ENCODE assay signal across 14 cellular contexts in genomic region chr15:58462973-58463663, GRCh38. TPM values are rescaled to one million over a fixed set of nuclear protein-coding genes. Genes with fewer than 3 reads are reported as not detected.
DNase-seq lines count a peak whose midpoint lies in the region; ATAC-seq and TF ChIP-seq lines count a peak whose summit lies in the region.
"Had no signal": no experiment of that assay in that cellular context is flagged by ENCODE, and none has a peak within 500 bp of the region (broad histone marks: within the 10 kb centered on the region; RNA-seq: fewer than 3 reads in every experiment).

No MANE protein-coding gene starts in this region.

- H3K18ac ChIP-seq in H9 (ENCODE audit: insufficient read length, low read depth, low read length): no peak overlapping the region

- no peak for TF ChIP-seq CTCF in activated CD8-positive, alpha-beta T cell treated with anti-CD3 and anti-CD28 coated beads for 36 hours (IDR thresholded peaks at IDR 0.05)
- TF ChIP-seq CTCF in Loucy (conservative IDR thresholded peaks at IDR 0.05; ENCODE audit: low read length) (no peak), nephron progenitor cell (IDR thresholded peaks at IDR 0.05) (no peak), H9 (conservative IDR thresholded peaks at IDR 0.05) (no peak)

- no peaks in the 10 kb centered on the region for H3K27me3 Mint-ChIP-seq in activated CD8-positive, alpha-beta T cell treated with anti-CD3 and anti-CD28 coated beads for 36 hours
- no peaks in the 10 kb centered on the region for H3K27me3 Mint-ChIP-seq in activated CD8-positive, alpha-beta T cell treated with anti-CD3 and anti-CD28 coated beads, Interleukin-2, amount 10 ng/mL, durations not matched to agents 7 days and 5 days (ENCODE audit: low read depth)
- no peaks in the 10 kb centered on the region for H3K27me3 Mint-ChIP-seq in activated T-helper 1 cell treated with anti-CD3 and anti-CD28 coated beads, Interleukin-12 subunit alpha, Interleukin-12 subunit beta, Interleukin-2, Interleukin-4 antibody, amounts not matched to agents 30 ng/mL and 10 ng/mL and 1 ng/mL, durations not matched to agents 14 hours and 24 hours and 36 hours (ENCODE audit: insufficient read depth)
- peaks cover 3% of the 10 kb centered on the region for H3K27me3 Mint-ChIP-seq in nephron progenitor cell (ENCODE audit: low read depth, poor library complexity)
- H3K27me3 Mint-ChIP-seq in stimulated activated naive B cell treated with anti-CD40 and anti-IgM and Interleukin-4, amounts not matched to agents 10 μg/mL and 1 μg/mL and 100 μg/mL, for 72 hours: peaks cover 11 to 24% of the 10 kb centered on the region in 2 donors
- peaks cover 2% of the 10 kb centered on the region; the same call in 1 of the 2 replicates for H3K27me3 Mint-ChIP-seq in H9 (ENCODE audit: low read depth)

- H2AFZ ChIP-seq in Loucy (ENCODE audit: low read length) (no peak overlapping the region), H9 (ENCODE audit: low read length) (no peak overlapping the region)

- no peak overlapping the region for H4K91ac ChIP-seq in H9 (ENCODE audit: insufficient read length, low read depth, low read length)

- no peak overlapping the region for H2BK120ac ChIP-seq in H9 (ENCODE audit: low read depth, low read length, poor library complexity, severe bottlenecking)

- no peaks in the 10 kb centered on the region for H3K23me2 ChIP-seq in H9 (ENCODE audit: insufficient read length, low read depth, low read length, poor library complexity, severe bottlenecking)

- peak overlapping the region; percentile 16 for H3K9ac ChIP-seq in Loucy (ENCODE audit: low read depth, low read length, poor library complexity, severe bottlenecking)
- H3K9ac ChIP-seq in H9 (ENCODE audit: extremely low read depth, insufficient read length, low read length): no peak overlapping the region

- H3K27ac ChIP-seq in H9 (ENCODE audit: insufficient read length, low read depth, low read length): no peak overlapping the region
- H3K27ac ChIP-seq: prostate gland had no signal

- H3F3A ChIP-seq in Loucy (ENCODE audit: low read depth): no peaks in the 10 kb centered on the region

- H3K79me1 ChIP-seq in H9 (ENCODE audit: insufficient read depth, low read depth, low read length, poor library complexity, severe bottlenecking): no peaks in the 10 kb centered on the region

- no peaks in the 10 kb centered on the region for H3K36me3 ChIP-seq in Loucy (ENCODE audit: insufficient read depth, low read length)
- H3K36me3 ChIP-seq: prostate gland had no signal

- no peak overlapping the region for H3K4me3 ChIP-seq in Loucy (ENCODE audit: low read length, poor library complexity, severe bottlenecking)
- H3K4me3 ChIP-seq: prostate gland had no signal

- H2BK12ac ChIP-seq in H9 (ENCODE audit: insufficient read length, low read depth, low read length): no peak overlapping the region

- peak; percentile 69 for DNase-seq in activated CD8-positive, alpha-beta T cell treated with anti-CD3 and anti-CD28 coated beads for 36 hours
- DNase-seq in activated CD8-positive, alpha-beta T cell treated with anti-CD3 and anti-CD28 coated beads, Interleukin-2, amount 10 ng/mL, durations not matched to agents 7 days and 5 days: no peak
- DNase-seq in activated T-helper 1 cell treated with anti-CD3 and anti-CD28 coated beads, Interleukin-12 subunit alpha, Interleukin-12 subunit beta, Interleukin-2, Interleukin-4 antibody, amounts not matched to agents 30 ng/mL and 10 ng/mL and 1 ng/mL, durations not matched to agents 14 hours and 24 hours and 36 hours (ENCODE audit: low spot score): no peak
- DNase-seq in nephron progenitor cell: no peak
- no peak for DNase-seq in midbrain (lab: John Stamatoyannopoulos, UW)
- DNase-seq in stimulated activated naive B cell treated with anti-CD40 and anti-IgM and Interleukin-4, amounts not matched to agents 10 μg/mL and 1 μg/mL and 100 μg/mL, for 72 hours: no peak
- no peak for DNase-seq in H9
- DNase-seq: activated CD4-positive, alpha-beta T cell treated with anti-CD3 and anti-CD28 coated beads, Interleukin-2, amount 50 U/mL, for 4 hours; GOT3; stimulated activated naive CD4-positive, alpha-beta T cell had no signal

- no peaks in the 10 kb centered on the region for H3K79me2 ChIP-seq in Loucy (ENCODE audit: insufficient read depth, low read length)
- no peaks in the 10 kb centered on the region for H3K79me2 ChIP-seq in H9 (ENCODE audit: insufficient read depth, low read length)

- H3K56ac ChIP-seq in H9 (ENCODE audit: insufficient read length, low read depth, low read length): no peak overlapping the region

- H3K9me3 Mint-ChIP-seq in activated CD8-positive, alpha-beta T cell treated with anti-CD3 and anti-CD28 coated beads for 36 hours: no peaks in the 10 kb centered on the region
- H3K9me3 Mint-ChIP-seq in activated CD8-positive, alpha-beta T cell treated with anti-CD3 and anti-CD28 coated beads, Interleukin-2, amount 10 ng/mL, durations not matched to agents 7 days and 5 days (ENCODE audit: insufficient read depth): no peaks in the 10 kb centered on the region
- no peaks in the 10 kb centered on the region for H3K9me3 Mint-ChIP-seq in activated T-helper 1 cell treated with anti-CD3 and anti-CD28 coated beads, Interleukin-12 subunit alpha, Interleukin-12 subunit beta, Interleukin-2, Interleukin-4 antibody, amounts not matched to agents 30 ng/mL and 10 ng/mL and 1 ng/mL, durations not matched to agents 14 hours and 24 hours and 36 hours
- H3K9me3 Mint-ChIP-seq in nephron progenitor cell (no peaks in the 10 kb centered on the region), H9 (no peaks in the 10 kb centered on the region)
- no peaks in the 10 kb centered on the region for H3K9me3 Mint-ChIP-seq in stimulated activated naive B cell treated with anti-CD40 and anti-IgM and Interleukin-4, amounts not matched to agents 10 μg/mL and 1 μg/mL and 100 μg/mL, for 72 hours
- H3K9me3 Mint-ChIP-seq: memory B cell had no signal

- H2BK20ac ChIP-seq in H9 (ENCODE audit: low read depth, low read length, poor library complexity, severe bottlenecking): no peak overlapping the region

- H3K27me3 ChIP-seq in Loucy (ENCODE audit: insufficient read depth, low read length, poor library complexity, severe bottlenecking) (no peaks in the 10 kb centered on the region), H9 (ENCODE audit: insufficient read depth, low read length) (no peaks in the 10 kb centered on the region)

- no peak overlapping the region for H4K5ac ChIP-seq in H9 (ENCODE audit: insufficient read length, low read depth, low read length)

- H3K4me1 ChIP-seq in Loucy (ENCODE audit: insufficient read depth, low read length, poor library complexity, severe bottlenecking): peaks cover 73% of the 10 kb centered on the region
- H3K4me1 ChIP-seq in H9 (ENCODE audit: insufficient read depth, low read length): no peaks in the 10 kb centered on the region
- H3K4me1 ChIP-seq: prostate gland had no signal

- H2BK5ac ChIP-seq in H9 (ENCODE audit: insufficient read length, low read length): no peak overlapping the region

- peak; percentile 72 for ATAC-seq in activated CD8-positive, alpha-beta T cell treated with anti-CD3 and anti-CD28 coated beads for 36 hours
- ATAC-seq in activated CD8-positive, alpha-beta T cell treated with anti-CD3 and anti-CD28 coated beads, Interleukin-2, amount 10 ng/mL, durations not matched to agents 7 days and 5 days: no peak
- no peak for ATAC-seq in stimulated activated naive B cell treated with anti-CD40 and anti-IgM and Interleukin-4, amounts not matched to agents 10 μg/mL and 1 μg/mL and 100 μg/mL, for 72 hours (replicated peaks)

- no peak overlapping the region for H3K4ac ChIP-seq in H9 (ENCODE audit: low read depth, low read length)

- no peak overlapping the region for H3K23ac ChIP-seq in H9 (ENCODE audit: insufficient read length, low read depth, low read length)

- H3K9me3 ChIP-seq in Loucy (ENCODE audit: insufficient read depth, low read depth, low read length): no peaks in the 10 kb centered on the region
- no peaks in the 10 kb centered on the region for H3K9me3 ChIP-seq in H9 (ENCODE audit: control insufficient read depth, low read depth, low read length)
- H3K9me3 ChIP-seq: prostate gland had no signal

- H3K9me2 ChIP-seq in Loucy (replicated peaks; ENCODE audit: low read depth, low read length): no peaks in the 10 kb centered on the region

- peak overlapping the region; percentile 67 for H3K27ac Mint-ChIP-seq in activated CD8-positive, alpha-beta T cell treated with anti-CD3 and anti-CD28 coated beads for 36 hours
- H3K27ac Mint-ChIP-seq in activated CD8-positive, alpha-beta T cell treated with anti-CD3 and anti-CD28 coated beads, Interleukin-2, amount 10 ng/mL, durations not matched to agents 7 days and 5 days: no peak overlapping the region
- H3K27ac Mint-ChIP-seq in activated T-helper 1 cell treated with anti-CD3 and anti-CD28 coated beads, Interleukin-12 subunit alpha, Interleukin-12 subunit beta, Interleukin-2, Interleukin-4 antibody, amounts not matched to agents 30 ng/mL and 10 ng/mL and 1 ng/mL, durations not matched to agents 14 hours and 24 hours and 36 hours: peak overlapping the region; percentile 46
- H3K27ac Mint-ChIP-seq in nephron progenitor cell (peak overlapping the region; percentile 40), H9 (no peak overlapping the region)
- H3K27ac Mint-ChIP-seq in stimulated activated naive B cell treated with anti-CD40 and anti-IgM and Interleukin-4, amounts not matched to agents 10 μg/mL and 1 μg/mL and 100 μg/mL, for 72 hours: no peak overlapping the region
- H3K27ac Mint-ChIP-seq: memory B cell had no signal

- no peak overlapping the region for H4K8ac ChIP-seq in H9 (replicated peaks; ENCODE audit: insufficient read length, low read depth, low read length)

- H3K4me1 Mint-ChIP-seq in activated CD8-positive, alpha-beta T cell treated with anti-CD3 and anti-CD28 coated beads for 36 hours (ENCODE audit: low read depth): peaks cover 77% of the 10 kb centered on the region
- H3K4me1 Mint-ChIP-seq in activated CD8-positive, alpha-beta T cell treated with anti-CD3 and anti-CD28 coated beads, Interleukin-2, amount 10 ng/mL, durations not matched to agents 7 days and 5 days (ENCODE audit: low read depth): peaks cover 78% of the 10 kb centered on the region
- H3K4me1 Mint-ChIP-seq in activated T-helper 1 cell treated with anti-CD3 and anti-CD28 coated beads, Interleukin-12 subunit alpha, Interleukin-12 subunit beta, Interleukin-2, Interleukin-4 antibody, amounts not matched to agents 30 ng/mL and 10 ng/mL and 1 ng/mL, durations not matched to agents 14 hours and 24 hours and 36 hours (ENCODE audit: low read depth): peaks cover 76% of the 10 kb centered on the region
- H3K4me1 Mint-ChIP-seq in nephron progenitor cell (peaks cover 80% of the 10 kb centered on the region), H9 (peaks cover 6 to 17% of the 10 kb centered on the region in 2 experiments; a peak in 3 of 4 replicates)
- H3K4me1 Mint-ChIP-seq in stimulated activated naive B cell treated with anti-CD40 and anti-IgM and Interleukin-4, amounts not matched to agents 10 μg/mL and 1 μg/mL and 100 μg/mL, for 72 hours: peaks cover 11 to 20% of the 10 kb centered on the region in 2 donors
- H3K4me1 Mint-ChIP-seq: memory B cell had no signal

- intact Hi-C loops in activated CD8-positive, alpha-beta T cell treated with anti-CD3 and anti-CD28 coated beads for 36 hours (cut with micrococcal nuclease): no loop called here
- intact Hi-C loops in activated T-helper 1 cell treated with anti-CD3 and anti-CD28 coated beads, Interleukin-12 subunit alpha, Interleukin-12 subunit beta, Interleukin-2, Interleukin-4 antibody, amounts not matched to agents 30 ng/mL and 10 ng/mL and 1 ng/mL, durations not matched to agents 14 hours and 24 hours and 36 hours (cut with micrococcal nuclease): no loop called here

- H2AK5ac ChIP-seq in H9 (ENCODE audit: insufficient read length, low read length): no peak overlapping the region

- CTCF ChIA-PET in activated CD8-positive, alpha-beta T cell treated with anti-CD3 and anti-CD28 coated beads for 36 hours (lab: Charles Lee): no interaction called here
- CTCF ChIA-PET in activated CD8-positive, alpha-beta T cell treated with anti-CD3 and anti-CD28 coated beads, Interleukin-2, amount 10 ng/mL, durations not matched to agents 7 days and 5 days (lab: Charles Lee): interaction anchor here (1.8 kb wide), 2 partner anchors 18 to 54 kb away, joined by 5 read pairs; no protein-coding TSS in a partner anchor

- WGBS in H9 (ENCODE audit: extremely low coverage, insufficient read length, low lambda C conversion rate): no CpG with 5 or more reads among the region's 10 CpGs

- H4K20me1 ChIP-seq in Loucy (ENCODE audit: insufficient read depth, low read length, poor library complexity, severe bottlenecking): no peaks in the 10 kb centered on the region
- H4K20me1 ChIP-seq in H9 (ENCODE audit: control insufficient read depth, insufficient read depth, insufficient read length): no peaks in the 10 kb centered on the region

- POLR2A ChIA-PET in activated CD8-positive, alpha-beta T cell treated with anti-CD3 and anti-CD28 coated beads for 36 hours (lab: Charles Lee): interaction anchor here (1.5 to 1.7 kb wide), 3 partner anchors 9 to 55 kb away, joined by 4 to 9 read pairs (median 5); no protein-coding TSS in a partner anchor
- POLR2A ChIA-PET in activated CD8-positive, alpha-beta T cell treated with anti-CD3 and anti-CD28 coated beads, Interleukin-2, amount 10 ng/mL, durations not matched to agents 7 days and 5 days (lab: Charles Lee): no interaction called here

- H3K14ac ChIP-seq in H9 (ENCODE audit: insufficient read depth, low read length): no peak overlapping the region; the same call in 1 of the 2 replicates

- H3K36me3 Mint-ChIP-seq in activated CD8-positive, alpha-beta T cell treated with anti-CD3 and anti-CD28 coated beads for 36 hours (ENCODE audit: low read depth): no peaks in the 10 kb centered on the region
- H3K36me3 Mint-ChIP-seq in activated CD8-positive, alpha-beta T cell treated with anti-CD3 and anti-CD28 coated beads, Interleukin-2, amount 10 ng/mL, durations not matched to agents 7 days and 5 days (ENCODE audit: low read depth): peaks cover 6% of the 10 kb centered on the region
- H3K36me3 Mint-ChIP-seq in activated T-helper 1 cell treated with anti-CD3 and anti-CD28 coated beads, Interleukin-12 subunit alpha, Interleukin-12 subunit beta, Interleukin-2, Interleukin-4 antibody, amounts not matched to agents 30 ng/mL and 10 ng/mL and 1 ng/mL, durations not matched to agents 14 hours and 24 hours and 36 hours (ENCODE audit: low read depth): peaks cover 8% of the 10 kb centered on the region
- no peaks in the 10 kb centered on the region for H3K36me3 Mint-ChIP-seq in nephron progenitor cell (ENCODE audit: low read depth)
- no peaks in the 10 kb centered on the region for H3K36me3 Mint-ChIP-seq in stimulated activated naive B cell treated with anti-CD40 and anti-IgM and Interleukin-4, amounts not matched to agents 10 μg/mL and 1 μg/mL and 100 μg/mL, for 72 hours
- H3K36me3 Mint-ChIP-seq in H9 (ENCODE audit: insufficient read depth in 1 of 3, low read depth in 3 of 3): no peaks in the 10 kb centered on the region
- H3K36me3 Mint-ChIP-seq: memory B cell had no signal

- no peak overlapping the region for H2BK15ac ChIP-seq in H9 (ENCODE audit: low read depth, low read length)

- H3K4me2 ChIP-seq in Loucy (ENCODE audit: low read depth, low read length, poor library complexity, severe bottlenecking) (peak overlapping the region; percentile 47), H9 (ENCODE audit: insufficient read depth, insufficient read length, low read length) (no peak overlapping the region)

- H3T11ph ChIP-seq in H9 (ENCODE audit: low read length): no peak overlapping the region

- H3K4me3 Mint-ChIP-seq in activated CD8-positive, alpha-beta T cell treated with anti-CD3 and anti-CD28 coated beads for 36 hours: no peak overlapping the region
- no peak overlapping the region for H3K4me3 Mint-ChIP-seq in activated CD8-positive, alpha-beta T cell treated with anti-CD3 and anti-CD28 coated beads, Interleukin-2, amount 10 ng/mL, durations not matched to agents 7 days and 5 days
- H3K4me3 Mint-ChIP-seq in activated T-helper 1 cell treated with anti-CD3 and anti-CD28 coated beads, Interleukin-12 subunit alpha, Interleukin-12 subunit beta, Interleukin-2, Interleukin-4 antibody, amounts not matched to agents 30 ng/mL and 10 ng/mL and 1 ng/mL, durations not matched to agents 14 hours and 24 hours and 36 hours: peak overlapping the region; percentile 35
- H3K4me3 Mint-ChIP-seq in nephron progenitor cell (no peak overlapping the region), H9 (no peak overlapping the region)
- no peak overlapping the region for H3K4me3 Mint-ChIP-seq in stimulated activated naive B cell treated with anti-CD40 and anti-IgM and Interleukin-4, amounts not matched to agents 10 μg/mL and 1 μg/mL and 100 μg/mL, for 72 hours
- H3K4me3 Mint-ChIP-seq: memory B cell had no signal

RNA-seq across cellular contexts. Expression of gene LIPC, which starts 31.3 kb away (rescaled TPM):
- total RNA-seq in activated CD8-positive, alpha-beta T cell treated with anti-CD3 and anti-CD28 coated beads for 36 hours: 1 to 10 TPM; 1.0 to 1.2 TPM
- 1 to 10 TPM; 4.1 to 4.4 TPM for total RNA-seq in activated CD8-positive, alpha-beta T cell treated with anti-CD3 and anti-CD28 coated beads, Interleukin-2, amount 10 ng/mL, durations not matched to agents 7 days and 5 days
- 0.62 and 0.69 TPM in 2 replicates for total RNA-seq in activated T-helper 1 cell treated with anti-CD3 and anti-CD28 coated beads, Interleukin-12 subunit alpha, Interleukin-12 subunit beta, Interleukin-2, Interleukin-4 antibody, amounts not matched to agents 30 ng/mL and 10 ng/mL and 1 ng/mL, durations not matched to agents 14 hours and 24 hours and 36 hours
- total RNA-seq in H9 (2021): not detected in 2 replicates
- total RNA-seq: esophagus mucosa had no signal

Comparison
In these comparisons a context has a peak if more than half of its experiments do, and no peak if none do; other contexts are left out.
1. H3K27ac Mint-ChIP-seq: peak in activated CD8-positive, alpha-beta T cell treated with anti-CD3 and anti-CD28 coated beads for 36 hours (single experiment), activated T-helper 1 cell treated with anti-CD3 and anti-CD28 coated beads, Interleukin-12 subunit alpha, Interleukin-12 subunit beta, Interleukin-2, Interleukin-4 antibody, amounts not matched to agents 30 ng/mL and 10 ng/mL and 1 ng/mL, durations not matched to agents 14 hours and 24 hours and 36 hours (single experiment) and nephron progenitor cell (single experiment); none in activated CD8-positive, alpha-beta T cell treated with anti-CD3 and anti-CD28 coated beads, Interleukin-2, amount 10 ng/mL, durations not matched to agents 7 days and 5 days (single experiment), stimulated activated naive B cell treated with anti-CD40 and anti-IgM and Interleukin-4, amounts not matched to agents 10 μg/mL and 1 μg/mL and 100 μg/mL, for 72 hours (single experiment) and H9 (0 of 3).